ENCODE assay signal across 24 cellular contexts in the genomic region with DNA sequence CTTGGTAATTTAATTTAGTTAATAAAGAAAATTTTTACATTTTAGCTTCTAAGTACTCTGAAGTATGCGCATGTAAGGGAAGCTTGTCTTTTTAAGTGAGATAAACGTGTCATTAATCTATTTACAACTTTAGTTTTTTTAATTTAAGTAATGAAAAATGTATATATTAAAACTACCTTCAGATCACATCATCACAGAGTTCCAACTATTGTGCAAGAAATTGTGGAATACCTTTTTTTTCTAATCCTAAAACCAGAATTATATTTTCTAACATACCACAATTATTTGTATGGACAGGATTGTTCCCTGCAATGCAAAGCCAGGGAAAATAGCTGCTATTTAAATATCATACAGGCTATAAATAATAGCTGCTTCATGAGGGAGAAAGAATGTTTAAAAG.
"Had no signal": no experiment of that assay in that cellular context is flagged by ENCODE, and none has a peak within 500 bp of the region (broad histone marks: within the 10 kb centered on the region; RNA-seq: fewer than 3 reads in every experiment).

No MANE protein-coding gene starts in this region.

- H3K4me2 ChIP-seq: hepatocyte had no signal

- H3K9me3 ChIP-seq: esophagus muscularis mucosa, gastroesophageal sphincter, heart left ventricle, left lung, lower lobe of right lung, mucosa of descending colon had no signal

- H3K36me3 ChIP-seq: esophagus muscularis mucosa, gastroesophageal sphincter, heart left ventricle, left lung, lower lobe of right lung had no signal

- H2AFZ ChIP-seq: hepatocyte had no signal

- H3K79me2 ChIP-seq: hepatocyte had no signal

- H3K4me3 ChIP-seq: coronary artery, dorsolateral prefrontal cortex, esophagus muscularis mucosa, gastroesophageal sphincter, heart left ventricle, hepatocyte, left lung, lower lobe of right lung, mucosa of descending colon had no signal

- H3K27me3 ChIP-seq: dorsolateral prefrontal cortex, esophagus muscularis mucosa, foreskin keratinocyte, gastroesophageal sphincter, heart left ventricle, hepatocyte, left lung had no signal

- ATAC-seq: foreskin keratinocyte; gastroesophageal sphincter; heart left ventricle; left lung; left ventricle myocardium superior; lower lobe of right lung; mucosa of descending colon; naive thymus-derived CD8-positive, alpha-beta T cell had no signal

- FAIRE-seq: endothelial cell of umbilical vein, frontal cortex, kidney had no signal

- H3K4me1 ChIP-seq: esophagus muscularis mucosa, foreskin keratinocyte, gastroesophageal sphincter, heart left ventricle, left lung, lower lobe of right lung had no signal

- H3K27ac ChIP-seq: coronary artery, dorsolateral prefrontal cortex, esophagus muscularis mucosa, foreskin keratinocyte, gastroesophageal sphincter, heart left ventricle, hepatocyte, left lung, lower lobe of right lung had no signal

- DNase-seq: dermis blood vessel endothelial cell; dorsolateral prefrontal cortex; effector CD4-positive, alpha-beta T cell; effector memory CD4-positive, alpha-beta T cell; foreskin keratinocyte; heart left ventricle; hypothalamus; immature natural killer cell; islet precursor cell; kidney; kidney glomerular epithelial cell; left lung; left ventricle myocardium superior; lower lobe of right lung; mesenchymal stem cell; mucosa of descending colon; naive B cell; naive thymus-derived CD8-positive, alpha-beta T cell had no signal
